ENCODE assay signal across 27 cellular contexts in genomic region chr18:25300492-25300891, GRCh38. TPM values are rescaled to one million over a fixed set of nuclear protein-coding genes. Genes with fewer than 3 reads are reported as not detected.
"Had no signal": no experiment of that assay in that cellular context is flagged by ENCODE, and none has a peak within 500 bp of the region (broad histone marks: within the 10 kb centered on the region; RNA-seq: fewer than 3 reads in every experiment).

No MANE protein-coding gene starts in this region.

- H3K9me3 Mint-ChIP-seq: natural killer cell; nephron; stimulated activated effector memory CD8-positive, alpha-beta T cell treated with anti-CD3 and anti-CD28 coated beads, Interleukin-12 subunit alpha, Interleukin-12 subunit beta, amount 100 ng/mL, for 72 hours; stimulated activated naive B cell treated with anti-CD40 and anti-IgM and Interleukin-4, amounts not matched to agents 10 μg/mL and 1 μg/mL and 100 μg/mL, for 72 hours; stimulated activated naive CD8-positive, alpha-beta T cell treated with anti-CD3 and anti-CD28 coated beads, Interleukin-15, Interleukin-2, amounts not matched to agents 100 ng/mL and 50 ng/mL, for 24 hours had no signal

- H3K27ac Mint-ChIP-seq: naive thymus-derived CD4-positive, alpha-beta T cell; natural killer cell; nephron; neural progenitor cell; progenitor cell of endocrine pancreas; stimulated activated effector memory CD8-positive, alpha-beta T cell treated with anti-CD3 and anti-CD28 coated beads, Interleukin-12 subunit alpha, Interleukin-12 subunit beta, amount 100 ng/mL, for 72 hours; stimulated activated naive B cell treated with anti-CD40 and anti-IgM and Interleukin-4, amounts not matched to agents 10 μg/mL and 1 μg/mL and 100 μg/mL, for 72 hours; stimulated activated naive CD8-positive, alpha-beta T cell treated with anti-CD3 and anti-CD28 coated beads, Interleukin-15, Interleukin-2, amounts not matched to agents 100 ng/mL and 50 ng/mL, for 24 hours had no signal

- DNase-seq: naive thymus-derived CD4-positive, alpha-beta T cell; natural killer cell; occipital lobe; ovary; posterior cingulate gyrus; psoas muscle; right cardiac atrium; stimulated activated CD4-positive, alpha-beta T cell treated with anti-CD3 and anti-CD28 coated beads, Interleukin-15, amount 100 ng/mL, for 24 hours; stimulated activated CD4-positive, alpha-beta T cell treated with anti-CD3 and anti-CD28 coated beads, Interleukin-2, amount 100 ng/mL, for 24 hours; stimulated activated CD4-positive, alpha-beta T cell treated with anti-CD3 and anti-CD28 coated beads, Interleukin-2, amount 100 ng/mL, for 48 hours; stimulated activated CD4-positive, alpha-beta T cell treated with anti-CD3 and anti-CD28 coated beads, Interleukin-4, amount 100 ng/mL, for 24 hours; stimulated activated naive B cell treated with anti-CD40 and anti-IgM and Interleukin-4, amounts not matched to agents 10 μg/mL and 1 μg/mL and 100 μg/mL, for 72 hours; stimulated activated naive CD4-positive, alpha-beta T cell treated with Interleukin-2 at 50 U/mL for 16 hours; stomach; thyroid gland; trophoblast cell; upper lobe of right lung; uterus had no signal

- H3K79me2 ChIP-seq: parathyroid adenoma had no signal

- H3K9me3 ChIP-seq: ovary, psoas muscle, stomach, thoracic aorta, thyroid gland, tibial nerve, upper lobe of right lung, uterus had no signal

- H3K4me3 ChIP-seq: neural progenitor cell, ovary, psoas muscle, skin epidermis, stomach, thoracic aorta, thyroid gland, tibial nerve, upper lobe of right lung, uterus had no signal

- ATAC-seq: natural killer cell; right cardiac atrium; stimulated activated effector memory CD8-positive, alpha-beta T cell treated with anti-CD3 and anti-CD28 coated beads, Interleukin-12 subunit alpha, Interleukin-12 subunit beta, amount 100 ng/mL, for 72 hours; stimulated activated naive B cell treated with anti-CD40 and anti-IgM and Interleukin-4, amounts not matched to agents 10 μg/mL and 1 μg/mL and 100 μg/mL, for 72 hours; upper lobe of right lung had no signal

- H3K36me3 Mint-ChIP-seq: naive thymus-derived CD4-positive, alpha-beta T cell; natural killer cell; stimulated activated effector memory CD8-positive, alpha-beta T cell treated with anti-CD3 and anti-CD28 coated beads, Interleukin-12 subunit alpha, Interleukin-12 subunit beta, amount 100 ng/mL, for 72 hours; stimulated activated naive B cell treated with anti-CD40 and anti-IgM and Interleukin-4, amounts not matched to agents 10 μg/mL and 1 μg/mL and 100 μg/mL, for 72 hours had no signal

- H3K4me3 Mint-ChIP-seq: naive thymus-derived CD4-positive, alpha-beta T cell; natural killer cell; nephron; neural progenitor cell; stimulated activated effector memory CD8-positive, alpha-beta T cell treated with anti-CD3 and anti-CD28 coated beads, Interleukin-12 subunit alpha, Interleukin-12 subunit beta, amount 100 ng/mL, for 72 hours; stimulated activated naive B cell treated with anti-CD40 and anti-IgM and Interleukin-4, amounts not matched to agents 10 μg/mL and 1 μg/mL and 100 μg/mL, for 72 hours; stimulated activated naive CD8-positive, alpha-beta T cell treated with anti-CD3 and anti-CD28 coated beads, Interleukin-15, Interleukin-2, amounts not matched to agents 100 ng/mL and 50 ng/mL, for 24 hours had no signal

- H3K4me1 ChIP-seq: neural progenitor cell, parathyroid adenoma, upper lobe of right lung, uterus had no signal

- H3K4me2 ChIP-seq: neural progenitor cell had no signal

- H3K27ac ChIP-seq: neural progenitor cell, ovary, parathyroid adenoma, thoracic aorta, thyroid gland, upper lobe of right lung had no signal

- H2AFZ ChIP-seq: neural progenitor cell, parathyroid adenoma had no signal

- H3K4me1 Mint-ChIP-seq: naive thymus-derived CD4-positive, alpha-beta T cell; nephron; stimulated activated effector memory CD8-positive, alpha-beta T cell treated with anti-CD3 and anti-CD28 coated beads, Interleukin-12 subunit alpha, Interleukin-12 subunit beta, amount 100 ng/mL, for 72 hours; stimulated activated naive B cell treated with anti-CD40 and anti-IgM and Interleukin-4, amounts not matched to agents 10 μg/mL and 1 μg/mL and 100 μg/mL, for 72 hours had no signal

- H3K27me3 Mint-ChIP-seq: progenitor cell of endocrine pancreas; stimulated activated naive B cell treated with anti-CD40 and anti-IgM and Interleukin-4, amounts not matched to agents 10 μg/mL and 1 μg/mL and 100 μg/mL, for 72 hours had no signal

- H3K9ac ChIP-seq: neural progenitor cell, parathyroid adenoma had no signal

- H3K27me3 ChIP-seq: neural progenitor cell, ovary, stomach, thyroid gland, tibial nerve, upper lobe of right lung, uterus had no signal

- H3K36me3 ChIP-seq: ovary, stomach, thoracic aorta, thyroid gland, tibial nerve, upper lobe of right lung, uterus had no signal

RNA-seq across cellular contexts. Expression of gene ZNF521, which starts 51.5 kb away (rescaled TPM):
- polyA plus RNA-seq: naive thymus-derived CD4-positive, alpha-beta T cell had no signal
